ENCODE assay signal across 1 cellular context in the genomic region with DNA sequence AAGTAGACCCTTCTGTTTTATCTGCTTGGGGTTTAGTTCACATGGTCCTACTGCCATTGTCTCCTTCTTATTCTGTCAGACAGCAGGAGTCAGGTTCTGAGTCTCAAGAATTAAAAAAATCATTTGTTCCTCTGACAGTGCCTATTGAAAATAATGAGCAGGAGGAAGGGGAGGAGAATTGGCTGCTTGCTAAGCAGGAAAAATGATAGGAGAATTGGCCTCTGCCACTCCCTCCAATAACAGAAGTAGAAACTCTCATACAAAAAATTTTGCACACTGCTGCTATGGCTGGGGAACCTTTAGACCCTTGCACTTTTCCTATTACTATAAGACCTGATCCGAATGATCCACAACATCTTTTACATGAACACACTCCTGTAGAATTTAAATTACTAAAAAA.
TF ChIP-seq lines count a peak whose summit lies in the region.

No MANE protein-coding gene starts in this region.

TF ChIP-seq in H1, 55 proteins besides CTCF, POLR2A, EP300 and RAD21:
- TF ChIP-seq SIX5 (IDR thresholded peaks at IDR 0.05; ENCODE audit: low read depth, low read length), result no peak
- no peak for TF ChIP-seq EGR1 (IDR thresholded peaks at IDR 0.05; ENCODE audit: borderline replicate concordance, low read depth, low read length)
- TF ChIP-seq POU5F1 (IDR thresholded peaks at IDR 0.05; ENCODE audit: low read depth, low read length), result no peak
- no peak for TF ChIP-seq YY1 (IDR thresholded peaks at IDR 0.05; ENCODE audit: low read depth, low read length)
- no peak for TF ChIP-seq CHD7 (IDR thresholded peaks at IDR 0.05; ENCODE audit: insufficient replicate concordance, low read length)
